1 cellular context compared by ENCODE assay signal in genomic region chr19:6719540-6719861, GRCh38.
TF ChIP-seq lines count a peak whose summit lies in the region.

No MANE protein-coding gene starts in this region.

TF ChIP-seq in liver, 16 proteins besides CTCF, POLR2A, EP300 and RAD21:
- TF ChIP-seq FOXA1 (IDR thresholded peaks at IDR 0.05) (no peak), SP1 (IDR thresholded peaks at IDR 0.05) (no peak), REST (IDR thresholded peaks at IDR 0.05) (no peak), HNF4A (conservative IDR thresholded peaks at IDR 0.05) (no peak), YY1 (IDR thresholded peaks at IDR 0.05) (no peak)
- TF ChIP-seq, protein P1, sequence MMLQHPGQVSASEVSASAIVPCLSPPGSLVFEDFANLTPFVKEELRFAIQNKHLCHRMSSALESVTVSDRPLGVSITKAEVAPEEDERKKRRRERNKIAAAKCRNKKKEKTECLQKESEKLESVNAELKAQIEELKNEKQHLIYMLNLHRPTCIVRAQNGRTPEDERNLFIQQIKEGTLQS (IDR thresholded peaks at IDR 0.05) = no peak
